In genomic region chr1:27934818-27935549, GRCh38 we compare ENCODE assay signal across 1 cellular context.
A peak's percentile ranks its signal among the peaks of the same experiment; 100 is the strongest.
TF ChIP-seq lines count a peak whose summit lies in the region.

SMPDL3B (plus strand) TSS chr1:27935000; CDS start chr1:27935184, 184 bp downstream.

TF ChIP-seq in HEK293, 187 proteins besides CTCF, POLR2A, EP300 and RAD21 (continued from another document and continues in another):
- TF ChIP-seq ZNF449 (tag by site-specific recombination; IDR thresholded peaks at IDR 0.05) (no peak), ZNF623 (tag by site-specific recombination; IDR thresholded peaks at IDR 0.05) (no peak), SP3 (tag by site-specific recombination; IDR thresholded peaks at IDR 0.05) (peak; percentile 84), ZFP41 (tag by site-specific recombination; IDR thresholded peaks at IDR 0.05; ENCODE audit: borderline replicate concordance) (no peak), ZNF585B (tag by site-specific recombination; IDR thresholded peaks at IDR 0.05) (no peak), ZNF138 (tag by site-specific recombination; IDR thresholded peaks at IDR 0.05; ENCODE audit: borderline replicate concordance) (no peak), ZNF660 (tag by site-specific recombination; IDR thresholded peaks at IDR 0.05) (no peak), KLF7 (tag by site-specific recombination; IDR thresholded peaks at IDR 0.05; ENCODE audit: borderline replicate concordance) (no peak), ZNF529 (tag by site-specific recombination; IDR thresholded peaks at IDR 0.05; ENCODE audit: insufficient replicate concordance) (no peak), ZBTB11 (tag by site-specific recombination; conservative IDR thresholded peaks at IDR 0.05; ENCODE audit: low read depth) (no peak), ZSCAN18 (tag by site-specific recombination; IDR thresholded peaks at IDR 0.05) (no peak), ZNF19 (tag by site-specific recombination; IDR thresholded peaks at IDR 0.05; ENCODE audit: low read depth) (no peak), ZNF148 (tag by site-specific recombination; IDR thresholded peaks at IDR 0.05; ENCODE audit: borderline replicate concordance) (no peak), ZNF629 (tag by site-specific recombination; IDR thresholded peaks at IDR 0.05) (no peak), ZNF184 (tag by site-specific recombination; IDR thresholded peaks at IDR 0.05) (no peak), BCL11A (tag by site-specific recombination; IDR thresholded peaks at IDR 0.05; ENCODE audit: low read depth) (no peak), ZNF350 (tag by site-specific recombination; IDR thresholded peaks at IDR 0.05) (no peak), ZNF830 (tag by site-specific recombination; IDR thresholded peaks at IDR 0.05; ENCODE audit: low read depth) (no peak), ZBTB17 (tag by site-specific recombination; IDR thresholded peaks at IDR 0.05) (peak; percentile 83), BCL11B (tag by site-specific recombination; IDR thresholded peaks at IDR 0.05; ENCODE audit: low read depth) (no peak), ZNF776 (tag by site-specific recombination; IDR thresholded peaks at IDR 0.05; ENCODE audit: borderline replicate concordance) (no peak), ZSCAN23 (tag by site-specific recombination; IDR thresholded peaks at IDR 0.05) (no peak), ZNF174 (tag by site-specific recombination; IDR thresholded peaks at IDR 0.05) (no peak), ZNF324 (tag by site-specific recombination; IDR thresholded peaks at IDR 0.05) (no peak), ZNF560 (tag by site-specific recombination; IDR thresholded peaks at IDR 0.05; ENCODE audit: borderline replicate concordance) (no peak), ZNF488 (tag by site-specific recombination; IDR thresholded peaks at IDR 0.05) (no peak), HOXD13 (CRISPR knock-in tag; IDR thresholded peaks at IDR 0.05; ENCODE audit: borderline replicate concordance) (no peak), ZBTB21 (tag by site-specific recombination; IDR thresholded peaks at IDR 0.05) (no peak), SETDB1 (IDR thresholded peaks at IDR 0.05; ENCODE audit: insufficient read length, low read length) (no peak), ZNF580 (tag by site-specific recombination; IDR thresholded peaks at IDR 0.05) (no peak), ZNF670 (tag by site-specific recombination; IDR thresholded peaks at IDR 0.05; ENCODE audit: low read depth) (no peak), PRDM4 (tag by site-specific recombination; IDR thresholded peaks at IDR 0.05) (no peak), ZNF114 (tag by site-specific recombination; IDR thresholded peaks at IDR 0.05) (no peak), ZIC2 (tag by site-specific recombination; IDR thresholded peaks at IDR 0.05) (peak; percentile 26; the same call in 1 of the 2 replicates), ZBTB49 (tag by site-specific recombination; IDR thresholded peaks at IDR 0.05; ENCODE audit: low read depth) (no peak), PRDM2 (tag by site-specific recombination; IDR thresholded peaks at IDR 0.05; ENCODE audit: borderline replicate concordance) (no peak), MYNN (tag by site-specific recombination; IDR thresholded peaks at IDR 0.05; ENCODE audit: borderline replicate concordance) (no peak), ZNF354C (tag by site-specific recombination; IDR thresholded peaks at IDR 0.05; ENCODE audit: borderline replicate concordance, low read depth) (no peak), ZNF571 (tag by site-specific recombination; IDR thresholded peaks at IDR 0.05) (no peak)
